Comparison of ENCODE assay signal across 1 cellular context in the genomic region with DNA sequence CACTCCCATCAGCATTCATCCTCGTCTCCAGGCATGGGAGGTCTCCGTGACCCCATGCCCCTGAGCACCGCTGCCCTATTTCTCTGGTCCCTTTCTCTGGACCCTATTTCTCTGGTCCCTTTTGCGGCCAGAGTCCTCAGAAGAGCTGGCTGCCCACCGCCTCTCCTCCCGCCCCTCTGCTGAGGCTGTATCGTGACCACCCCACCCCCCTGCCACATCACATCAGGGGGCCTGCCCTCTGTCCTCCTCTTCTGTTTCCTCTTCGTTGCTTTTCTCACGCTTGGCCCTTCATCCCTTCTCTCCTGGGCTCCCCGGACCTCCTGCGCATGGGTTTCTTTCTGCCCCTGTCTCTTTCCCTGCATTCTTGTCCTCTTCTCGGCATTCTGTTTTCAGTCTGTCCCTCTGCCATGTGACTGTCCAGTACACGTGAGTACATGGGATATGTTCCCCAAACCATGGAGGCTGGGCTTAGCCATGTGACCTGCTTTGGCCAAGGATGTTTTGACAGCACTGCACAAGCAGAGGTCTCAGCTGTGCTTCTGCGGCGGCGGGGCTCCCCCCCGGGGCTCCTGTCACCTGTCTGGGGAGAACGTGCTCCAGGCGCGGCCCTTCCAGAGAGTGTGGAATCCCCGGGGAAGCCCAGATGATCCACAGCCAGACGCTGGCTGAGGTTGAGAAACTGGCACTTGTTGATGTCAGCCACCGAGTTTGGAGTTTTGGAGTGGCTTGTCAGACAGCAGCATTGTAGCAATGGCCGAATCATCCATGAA.
TF ChIP-seq lines count a peak whose summit lies in the region.

No MANE protein-coding gene starts in this region.

TF ChIP-seq in HepG2, 621 proteins besides CTCF, POLR2A, EP300 and RAD21:
- TF ChIP-seq, protein P1, sequence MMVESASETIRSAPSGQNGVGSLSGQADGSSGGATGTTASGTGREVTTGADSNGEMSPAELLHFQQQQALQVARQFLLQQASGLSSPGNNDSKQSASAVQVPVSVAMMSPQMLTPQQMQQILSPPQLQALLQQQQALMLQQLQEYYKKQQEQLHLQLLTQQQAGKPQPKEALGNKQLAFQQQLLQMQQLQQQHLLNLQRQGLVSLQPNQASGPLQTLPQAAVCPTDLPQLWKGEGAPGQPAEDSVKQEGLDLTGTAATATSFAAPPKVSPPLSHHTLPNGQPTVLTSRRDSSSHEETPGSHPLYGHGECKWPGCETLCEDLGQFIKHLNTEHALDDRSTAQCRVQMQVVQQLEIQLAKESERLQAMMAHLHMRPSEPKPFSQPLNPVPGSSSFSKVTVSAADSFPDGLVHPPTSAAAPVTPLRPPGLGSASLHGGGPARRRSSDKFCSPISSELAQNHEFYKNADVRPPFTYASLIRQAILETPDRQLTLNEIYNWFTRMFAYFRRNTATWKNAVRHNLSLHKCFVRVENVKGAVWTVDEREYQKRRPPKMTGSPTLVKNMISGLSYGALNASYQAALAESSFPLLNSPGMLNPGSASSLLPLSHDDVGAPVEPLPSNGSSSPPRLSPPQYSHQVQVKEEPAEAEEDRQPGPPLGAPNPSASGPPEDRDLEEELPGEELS (CRISPR knock-in tag; IDR thresholded peaks at IDR 0.05) = no peak
- TF ChIP-seq, protein P2, sequence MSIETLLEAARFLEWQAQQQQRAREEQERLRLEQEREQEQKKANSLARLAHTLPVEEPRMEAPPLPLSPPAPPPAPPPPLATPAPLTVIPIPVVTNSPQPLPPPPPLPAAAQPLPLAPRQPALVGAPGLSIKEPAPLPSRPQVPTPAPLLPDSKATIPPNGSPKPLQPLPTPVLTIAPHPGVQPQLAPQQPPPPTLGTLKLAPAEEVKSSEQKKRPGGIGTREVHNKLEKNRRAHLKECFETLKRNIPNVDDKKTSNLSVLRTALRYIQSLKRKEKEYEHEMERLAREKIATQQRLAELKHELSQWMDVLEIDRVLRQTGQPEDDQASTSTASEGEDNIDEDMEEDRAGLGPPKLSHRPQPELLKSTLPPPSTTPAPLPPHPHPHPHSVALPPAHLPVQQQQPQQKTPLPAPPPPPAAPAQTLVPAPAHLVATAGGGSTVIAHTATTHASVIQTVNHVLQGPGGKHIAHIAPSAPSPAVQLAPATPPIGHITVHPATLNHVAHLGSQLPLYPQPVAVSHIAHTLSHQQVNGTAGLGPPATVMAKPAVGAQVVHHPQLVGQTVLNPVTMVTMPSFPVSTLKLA (IDR thresholded peaks at IDR 0.05) = peak; percentile 25; the same call in 1 of the 2 replicates
TF ChIP-seq in HepG2: peak in this region for 1.
